Comparison of ENCODE assay signal across 18 cellular contexts in the genomic region with DNA sequence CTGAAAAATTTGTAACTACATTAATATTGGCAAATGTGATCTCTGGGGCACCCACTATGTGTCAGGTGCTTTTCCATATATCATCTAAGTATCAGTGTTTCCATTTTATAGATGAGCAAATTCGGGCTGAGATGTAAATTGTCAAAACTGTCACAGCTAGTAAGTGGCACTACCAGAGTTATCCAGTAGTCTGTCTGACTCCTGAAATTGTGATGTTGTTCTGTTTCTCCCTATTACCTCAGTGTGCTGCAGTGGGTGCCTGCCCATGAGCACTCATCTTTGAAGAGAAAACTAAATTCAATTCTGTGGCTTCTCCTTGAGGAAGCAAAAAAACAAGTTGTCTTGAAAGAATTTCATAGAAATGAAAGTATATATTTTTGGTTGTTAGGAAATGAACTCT.
"Had no signal": no experiment of that assay in that cellular context is flagged by ENCODE, and none has a peak within 500 bp of the region (broad histone marks: within the 10 kb centered on the region; RNA-seq: fewer than 3 reads in every experiment).

No MANE protein-coding gene starts in this region.

- H3K36me3 Mint-ChIP-seq: activated CD8-positive, alpha-beta memory T cell treated with anti-CD3 and anti-CD28 coated beads, Interleukin-2, amount 10 ng/mL, durations not matched to agents 7 days and 5 days; activated naive CD8-positive, alpha-beta T cell; brain; immature natural killer cell; naive B cell had no signal

- H3K27me3 Mint-ChIP-seq: activated T-cell treated with anti-CD3 and anti-CD28 coated beads, Interleukin-2, amount 50 U/mL, for 24 hours; brain; stimulated activated naive CD8-positive, alpha-beta T cell treated with anti-CD3 and anti-CD28 coated beads, Interleukin-15, amount 100 ng/mL, for 72 hours had no signal

- H3K9me3 Mint-ChIP-seq: activated T-cell treated with anti-CD3 and anti-CD28 coated beads, Interleukin-2, amount 50 U/mL, for 24 hours; brain; naive B cell; stimulated activated naive CD8-positive, alpha-beta T cell treated with anti-CD3 and anti-CD28 coated beads, Interleukin-15, amount 100 ng/mL, for 72 hours had no signal

- H3K4me3 Mint-ChIP-seq: activated CD8-positive, alpha-beta memory T cell treated with anti-CD3 and anti-CD28 coated beads, Interleukin-2, amount 10 ng/mL, durations not matched to agents 7 days and 5 days; activated naive CD8-positive, alpha-beta T cell; activated T-cell treated with anti-CD3 and anti-CD28 coated beads, Interleukin-2, amount 50 U/mL, for 24 hours; brain; immature natural killer cell; naive B cell; stimulated activated naive CD8-positive, alpha-beta T cell treated with anti-CD3 and anti-CD28 coated beads, Interleukin-15, amount 100 ng/mL, for 72 hours had no signal

- H3K4me1 Mint-ChIP-seq: activated CD8-positive, alpha-beta memory T cell treated with anti-CD3 and anti-CD28 coated beads, Interleukin-2, amount 10 ng/mL, durations not matched to agents 7 days and 5 days; brain; immature natural killer cell; naive B cell; stimulated activated naive CD8-positive, alpha-beta T cell treated with anti-CD3 and anti-CD28 coated beads, Interleukin-15, amount 100 ng/mL, for 72 hours had no signal

- ATAC-seq: activated CD8-positive, alpha-beta memory T cell treated with anti-CD3 and anti-CD28 coated beads, Interleukin-2, amount 10 ng/mL, durations not matched to agents 7 days and 5 days; left cardiac atrium had no signal

- DNase-seq: activated CD4-positive, alpha-beta T cell treated with anti-CD3 and anti-CD28 coated beads, Interleukin-2, amount 50 U/mL, for 48 hours; activated CD4-positive, CD25-positive, alpha-beta regulatory T cell treated with anti-CD3 and anti-CD28 coated beads, Interleukin-2, amount 50 U/mL, for 72 hours; activated CD8-positive, alpha-beta memory T cell treated with anti-CD3 and anti-CD28 coated beads, Interleukin-2, amount 10 ng/mL, durations not matched to agents 7 days and 5 days; activated effector memory CD4-positive, alpha-beta T cell treated with anti-CD3 and anti-CD28 coated beads, Interleukin-2, amount 50 U/mL, for 16 hours; activated T-cell treated with anti-CD3 and anti-CD28 coated beads, Interleukin-2, amount 50 U/mL, for 24 hours; amygdala; dermis blood vessel endothelial cell; esophagus squamous epithelium; foreskin fibroblast; immature natural killer cell; left cardiac atrium; naive B cell; retina; stimulated activated CD4-positive, alpha-beta T cell treated with anti-CD3 and anti-CD28 coated beads, Interleukin-15, amount 100 ng/mL, for 24 hours; stimulated activated CD4-positive, alpha-beta T cell treated with anti-CD3 and anti-CD28 coated beads, Interleukin-4, amount 100 ng/mL, for 4 hours; stimulated activated naive CD8-positive, alpha-beta T cell treated with anti-CD3 and anti-CD28 coated beads, Interleukin-15, amount 100 ng/mL, for 72 hours had no signal

- H3K27ac Mint-ChIP-seq: activated CD8-positive, alpha-beta memory T cell treated with anti-CD3 and anti-CD28 coated beads, Interleukin-2, amount 10 ng/mL, durations not matched to agents 7 days and 5 days; activated naive CD8-positive, alpha-beta T cell; activated T-cell treated with anti-CD3 and anti-CD28 coated beads, Interleukin-2, amount 50 U/mL, for 24 hours; brain; immature natural killer cell; stimulated activated naive CD8-positive, alpha-beta T cell treated with anti-CD3 and anti-CD28 coated beads, Interleukin-15, amount 100 ng/mL, for 72 hours had no signal
